In the genomic region with DNA sequence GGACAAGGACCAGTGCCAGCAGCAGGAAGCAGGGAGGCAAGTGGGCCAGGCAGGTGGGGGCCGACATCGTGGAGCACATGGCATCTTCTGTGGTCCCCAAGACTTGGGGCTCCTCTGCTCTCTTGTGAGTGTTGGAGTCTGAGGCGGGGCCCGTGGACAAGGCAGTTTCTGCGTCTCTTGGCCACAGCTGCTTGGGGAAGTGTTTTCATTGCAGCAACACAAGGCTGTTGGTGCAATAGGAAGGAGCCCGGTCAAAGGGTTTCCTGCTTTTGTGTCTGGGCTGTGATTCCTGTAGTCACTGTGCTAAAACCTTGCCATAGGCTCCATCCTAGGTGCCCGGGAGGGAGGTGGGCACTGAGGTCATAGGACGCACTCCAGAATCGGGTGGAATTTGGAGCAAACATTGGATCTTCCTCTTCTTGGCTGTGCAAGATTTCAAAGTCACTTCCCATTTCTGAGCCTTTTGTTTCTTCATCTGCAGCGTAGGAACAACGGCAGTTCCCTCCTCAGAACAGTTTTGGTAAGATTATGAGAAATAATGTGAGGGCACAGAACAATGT, we compare ENCODE assay signal across 12 cellular contexts. TPM values are rescaled to one million over a fixed set of nuclear protein-coding genes. Genes with fewer than 3 reads are reported as not detected.
DNase-seq lines count a peak whose midpoint lies in the region; ATAC-seq and TF ChIP-seq lines count a peak whose summit lies in the region.
"Had no signal": no experiment of that assay in that cellular context is flagged by ENCODE, and none has a peak within 500 bp of the region (broad histone marks: within the 10 kb centered on the region; RNA-seq: fewer than 3 reads in every experiment).

A gene (minus strand): TSS at position 140 of the 560 bp plus-strand sequence. CDS start 61 bp downstream, at position 79.

- TF ChIP-seq POLR2A in lower leg skin (IDR thresholded peaks at IDR 0.05): no peak

- H3K27me3 ChIP-seq in Karpas-422 (ENCODE audit: low read length): no peaks in the 10 kb centered on the region

- H3K4me2 ChIP-seq in Karpas-422 (ENCODE audit: low read depth, low read length, poor library complexity, severe bottlenecking): no peak within 1 kb of the TSS

- H3K9me3 ChIP-seq in Karpas-422 (ENCODE audit: low read length): no peaks in the 10 kb centered on the region
- H3K9me3 ChIP-seq: Caco-2 had no signal

- intact Hi-C loops in lower leg skin (cut with DNase I; ENCODE audit: low total_unique reads): no loop called here

- peaks cover 34% of the 10 kb centered on the region for H3K4me1 ChIP-seq in Karpas-422 (ENCODE audit: low read length)
- H3K4me1 ChIP-seq: Caco-2 had no signal

- H4K20me1 ChIP-seq in Karpas-422 (ENCODE audit: insufficient read depth, low read depth, low read length): no peaks in the 10 kb centered on the region

- H3K79me2 ChIP-seq in Karpas-422 (ENCODE audit: low read length): no peaks in the 10 kb centered on the region

- H3K9ac ChIP-seq in Karpas-422 (ENCODE audit: low read length): no peak within 1 kb of the TSS

- H3K4me3 ChIP-seq in lower leg skin (ENCODE audit: low read depth, poor library complexity, severe bottlenecking): peak within 1 kb of the TSS; percentile 11
- no peak within 1 kb of the TSS for H3K4me3 ChIP-seq in Karpas-422 (ENCODE audit: low read length)

- peak within 1 kb of the TSS; percentile 11 for H3K27ac ChIP-seq in temporal lobe (ENCODE audit: low read depth, low read length)
- no peak within 1 kb of the TSS for H3K27ac ChIP-seq in Karpas-422 (ENCODE audit: low read length)

- no peaks in the 10 kb centered on the region for H3K36me3 ChIP-seq in Karpas-422 (ENCODE audit: insufficient read depth, low read length)

- DNase-seq in MV-4-11 (lab: John Stamatoyannopoulos, UW) (peak; percentile 87), dermis blood vessel endothelial cell (peak; percentile 95), lower leg skin (ENCODE audit: low spot score in 2 of 2) (no peak), Karpas-422 (no peak)
- no peak for DNase-seq in stimulated activated CD4-positive, alpha-beta T cell treated with anti-CD3 and anti-CD28 coated beads, Interleukin-4, amount 100 ng/mL, for 24 hours
- DNase-seq: Caco-2, glutamatergic neuron, NCI-H146 had no signal

- H2AFZ ChIP-seq in Karpas-422 (ENCODE audit: low read length): no peak within 1 kb of the TSS

- no peak for TF ChIP-seq CTCF in lower leg skin (IDR thresholded peaks at IDR 0.05)

- WGBS in lower leg skin, 2 donors: 65 to 70% methylated on average over 10 to 11 of the region's 11 CpGs

- no peaks in the 10 kb centered on the region for H3K9me2 ChIP-seq in Karpas-422 (replicated peaks; ENCODE audit: insufficient read depth, low read length)

- ATAC-seq in GM18909 (IDR thresholded peaks at IDR 0.05; ENCODE audit: poor library complexity, unreplicated experiment) (no peak), GM18861 (IDR thresholded peaks at IDR 0.05; ENCODE audit: unreplicated experiment) (no peak)

RNA-seq across cellular contexts. Expression of the gene that starts here (rescaled TPM):
- total RNA-seq in dermis blood vessel endothelial cell (0.51 and 1.3 TPM in 2 replicates), lower leg skin (1 to 10 TPM in 3 of 4 donors, under 1 TPM in 1; 0.79 to 6.4 (median 3.1) TPM), temporal lobe (0.49 TPM)
- total RNA-seq in Karpas-422 (2014; rRNA removed; shearing (Covaris generic); ENCODE audit: low replicate concordance): not detected in 2 replicates
- total RNA-seq: astrocyte, Caco-2 had no signal

Comparison
In these comparisons a context has a peak if more than half of its experiments do, and no peak if none do; other contexts are left out.
1. DNase-seq: peak in MV-4-11 (single experiment) and dermis blood vessel endothelial cell (single experiment); none in lower leg skin (0 of 2), stimulated activated CD4-positive, alpha-beta T cell treated with anti-CD3 and anti-CD28 coated beads, Interleukin-4, amount 100 ng/mL, for 24 hours (single experiment) and Karpas-422 (single experiment).